In genomic region chr9:76810377-76810957, GRCh38 we compare ENCODE assay signal across 8 cellular contexts. TPM values are rescaled to one million over a fixed set of nuclear protein-coding genes. Genes with fewer than 3 reads are reported as not detected.
DNase-seq lines count a peak whose midpoint lies in the region; ATAC-seq and TF ChIP-seq lines count a peak whose summit lies in the region.

No MANE protein-coding gene starts in this region.

- peaks cover 0 to 8% (median 0%) of the 10 kb centered on the region in 3 donors for H3K4me1 ChIP-seq in esophagus squamous epithelium

- no peaks in the 10 kb centered on the region for H3K4me1 Mint-ChIP-seq in nephron
- H3K4me1 Mint-ChIP-seq in effector memory CD8-positive, alpha-beta T cell (ENCODE audit: low read depth in 2 of 2): no peaks in the 10 kb centered on the region

- H3K4me3 ChIP-seq in esophagus squamous epithelium: no peak overlapping the region

- intact Hi-C loops in esophagus squamous epithelium (cut with DNase I): loop anchor here (10.0 kb wide), 1 partner anchor 184 kb away; no protein-coding TSS in a partner anchor

- peak; percentile 87 for ATAC-seq in GM21529 (IDR thresholded peaks at IDR 0.05; ENCODE audit: unreplicated experiment)
- no peak for ATAC-seq in effector memory CD8-positive, alpha-beta T cell (replicated peaks)

- 17 to 32% methylated on average over 2 of the region's 2 CpGs for WGBS in esophagus squamous epithelium, 2 donors

- no peaks in the 10 kb centered on the region for H3K9me3 Mint-ChIP-seq in nephron
- no peaks in the 10 kb centered on the region for H3K9me3 Mint-ChIP-seq in effector memory CD8-positive, alpha-beta T cell

- DNase-seq in NOMO-1 treated with DMSO at 0.1 percent for 48 hours (lab: John Stamatoyannopoulos, UW; ENCODE audit: unreplicated experiment): peak; percentile 23
- DNase-seq in NOMO-1 treated with dmso at 0.1 percent for 144 hours (lab: John Stamatoyannopoulos, UW; ENCODE audit: unreplicated experiment): no peak
- DNase-seq in LoVo (ENCODE audit: low spot score): peak; percentile 60
- peak; percentile 84 for DNase-seq in SK-MEL-5 (ENCODE audit: low read depth, low spot score)
- no peak for DNase-seq in esophagus squamous epithelium (lab: John Stamatoyannopoulos, UW)
- no peak for DNase-seq in effector memory CD8-positive, alpha-beta T cell

- peaks cover 7% of the 10 kb centered on the region for H3K27me3 Mint-ChIP-seq in nephron (ENCODE audit: low read depth)
- peaks cover 23 to 30% of the 10 kb centered on the region in 2 donors for H3K27me3 Mint-ChIP-seq in effector memory CD8-positive, alpha-beta T cell

- H3K27me3 ChIP-seq in esophagus squamous epithelium: peaks cover 0 to 12% (median 0%) of the 10 kb centered on the region in 4 donors

- H3K36me3 ChIP-seq in esophagus squamous epithelium: no peaks in the 10 kb centered on the region

- H3K9me3 ChIP-seq in esophagus squamous epithelium: no peaks in the 10 kb centered on the region

- H3K27ac ChIP-seq in esophagus squamous epithelium: no peak overlapping the region

- in situ Hi-C loops in SK-MEL-5 (cut with HindIII; ENCODE audit: low pct_unique_long_range_greater_than_20kb, low sequenced_read_pairs): no loop called here

- TF ChIP-seq CTCF in esophagus squamous epithelium (IDR thresholded peaks at IDR 0.05): peak; percentile 57 to 89 (median 70)
- TF ChIP-seq CTCF in nephron (IDR thresholded peaks at IDR 0.05; ENCODE audit: unreplicated experiment in 3 of 3): peak; percentile 86 to 95 (median 88)

- no peak overlapping the region for H3K4me3 Mint-ChIP-seq in nephron
- no peak overlapping the region for H3K4me3 Mint-ChIP-seq in effector memory CD8-positive, alpha-beta T cell

- H3K27ac Mint-ChIP-seq in nephron: no peak overlapping the region
- no peak overlapping the region for H3K27ac Mint-ChIP-seq in effector memory CD8-positive, alpha-beta T cell

- TF ChIP-seq POLR2A in esophagus squamous epithelium (IDR thresholded peaks at IDR 0.05): no peak

- no peaks in the 10 kb centered on the region for H3K36me3 Mint-ChIP-seq in nephron (ENCODE audit: low read depth)
- H3K36me3 Mint-ChIP-seq in effector memory CD8-positive, alpha-beta T cell (ENCODE audit: insufficient read depth): no peaks in the 10 kb centered on the region

RNA-seq across cellular contexts. Expression of gene PCA3, which starts 46.2 kb away (rescaled TPM):
- 0.13 and 0.21 TPM in 2 replicates for total RNA-seq in SK-MEL-5 (2014; rRNA removed; shearing (Covaris generic))
- not detected in 2 replicates for polyA plus RNA-seq in SK-MEL-5 (2015; cell fraction: cytosol; rRNA removed)
- not detected in 2 replicates for polyA plus RNA-seq in SK-MEL-5 (2015; cell fraction: nucleus; rRNA removed)
- total RNA-seq in esophagus squamous epithelium: not detected

Comparison
In these comparisons a context has a peak if more than half of its experiments do, and no peak if none do; other contexts are left out.
1. DNase-seq: peak in NOMO-1 treated with DMSO at 0.1 percent for 48 hours (single experiment), LoVo (single experiment) and SK-MEL-5 (single experiment); none in NOMO-1 treated with dmso at 0.1 percent for 144 hours (single experiment), esophagus squamous epithelium (single experiment) and effector memory CD8-positive, alpha-beta T cell (0 of 3).